Comparison of ENCODE assay signal across 36 cellular contexts in genomic region chr13:51363625-51364024, GRCh38. TPM values are rescaled to one million over a fixed set of nuclear protein-coding genes. Genes with fewer than 3 reads are reported as not detected.
"Had no signal": no experiment of that assay in that cellular context is flagged by ENCODE, and none has a peak within 500 bp of the region (broad histone marks: within the 10 kb centered on the region; RNA-seq: fewer than 3 reads in every experiment).

No MANE protein-coding gene starts in this region.

- H3K27me3 ChIP-seq: adrenal gland, SJCRH30 had no signal

- H3K4me1 ChIP-seq: adrenal gland, SJCRH30 had no signal

- H3K9me3 Mint-ChIP-seq: activated CD4-positive, alpha-beta T cell treated with anti-CD3 and anti-CD28 coated beads, Interleukin-2, amount 10 ng/mL, durations not matched to agents 7 days and 5 days; activated naive CD8-positive, alpha-beta T cell treated with anti-CD3 and anti-CD28 coated beads, Interleukin-2, amount 10 ng/mL, durations not matched to agents 7 days and 5 days; brain; IgD-negative memory B cell had no signal

- H3K27ac ChIP-seq: adrenal gland, SJCRH30, SK-N-MC, WERI-Rb-1 had no signal

- H3K4me3 Mint-ChIP-seq: activated CD4-positive, alpha-beta T cell treated with anti-CD3 and anti-CD28 coated beads, Interleukin-2, amount 10 ng/mL, durations not matched to agents 7 days and 5 days; activated CD8-positive, alpha-beta memory T cell treated with anti-CD3 and anti-CD28 coated beads, Interleukin-2, amount 10 ng/mL, durations not matched to agents 7 days and 5 days; activated naive CD8-positive, alpha-beta T cell treated with anti-CD3 and anti-CD28 coated beads, Interleukin-2, amount 10 ng/mL, durations not matched to agents 7 days and 5 days; brain; IgD-negative memory B cell had no signal

- H3K4me3 ChIP-seq: adrenal gland, SJCRH30, SK-N-MC had no signal

- DNase-seq: activated CD4-positive, alpha-beta T cell treated with anti-CD3 and anti-CD28 coated beads for 1 hour; activated CD4-positive, alpha-beta T cell treated with anti-CD3 and anti-CD28 coated beads, Interleukin-2, amount 10 ng/mL, durations not matched to agents 7 days and 5 days; activated CD4-positive, alpha-beta T cell treated with anti-CD3 and anti-CD28 coated beads, Interleukin-2, amount 50 U/mL, for 48 hours; activated CD4-positive, CD25-positive, alpha-beta regulatory T cell; activated CD8-positive, alpha-beta memory T cell treated with anti-CD3 and anti-CD28 coated beads for 24 hours; activated CD8-positive, alpha-beta memory T cell treated with anti-CD3 and anti-CD28 coated beads, Interleukin-2, amount 10 ng/mL, durations not matched to agents 7 days and 5 days; activated CD8-positive, alpha-beta memory T cell treated with anti-CD3 and anti-CD28 coated beads, Interleukin-2, amount 50 U/mL, for 48 hours; activated gamma-delta T cell; activated naive CD4-positive, alpha-beta T cell treated with Interleukin-2 at 50 U/mL for 16 hours; activated naive CD8-positive, alpha-beta T cell treated with anti-CD3 and anti-CD28 coated beads, Interleukin-2, amount 10 ng/mL, durations not matched to agents 7 days and 5 days; activated T-cell treated with anti-CD3 and anti-CD28 coated beads, Interleukin-2, amount 50 U/mL, for 48 hours; adrenal gland; caudate nucleus; cerebellar nuclear complex; Karpas-422; NCI-H1105; NCI-H1436; NCI-H1694; NCI-H1930; NCI-H2081 treated with DMSO at 0.1 percent for 48 hours; NCI-H345; NCI-H524 treated with DMSO at 0.1 percent for 48 hours; SHP77; SJCRH30; T1000; WERI-Rb-1 had no signal

- H3K27me3 Mint-ChIP-seq: activated CD4-positive, alpha-beta T cell treated with anti-CD3 and anti-CD28 coated beads, Interleukin-2, amount 10 ng/mL, durations not matched to agents 7 days and 5 days; activated CD8-positive, alpha-beta memory T cell treated with anti-CD3 and anti-CD28 coated beads, Interleukin-2, amount 10 ng/mL, durations not matched to agents 7 days and 5 days; activated naive CD8-positive, alpha-beta T cell treated with anti-CD3 and anti-CD28 coated beads, Interleukin-2, amount 10 ng/mL, durations not matched to agents 7 days and 5 days; brain; IgD-negative memory B cell had no signal

- ATAC-seq: activated CD8-positive, alpha-beta memory T cell treated with anti-CD3 and anti-CD28 coated beads, Interleukin-2, amount 10 ng/mL, durations not matched to agents 7 days and 5 days; Panc1 had no signal

- H3K27ac Mint-ChIP-seq: activated CD4-positive, alpha-beta T cell treated with anti-CD3 and anti-CD28 coated beads, Interleukin-2, amount 10 ng/mL, durations not matched to agents 7 days and 5 days; activated CD8-positive, alpha-beta memory T cell treated with anti-CD3 and anti-CD28 coated beads, Interleukin-2, amount 10 ng/mL, durations not matched to agents 7 days and 5 days; activated naive CD8-positive, alpha-beta T cell treated with anti-CD3 and anti-CD28 coated beads, Interleukin-2, amount 10 ng/mL, durations not matched to agents 7 days and 5 days; brain had no signal

- H3K9me3 ChIP-seq: adrenal gland, SJCRH30 had no signal

RNA-seq across cellular contexts. Expression of gene SERPINE3, which starts 24.1 kb away (rescaled TPM):
- total RNA-seq: activated CD4-positive, alpha-beta T cell treated with anti-CD3 and anti-CD28 coated beads, Interleukin-2, amount 10 ng/mL, durations not matched to agents 7 days and 5 days; activated CD8-positive, alpha-beta memory T cell treated with anti-CD3 and anti-CD28 coated beads, Interleukin-2, amount 10 ng/mL, durations not matched to agents 7 days and 5 days; activated naive CD8-positive, alpha-beta T cell treated with anti-CD3 and anti-CD28 coated beads, Interleukin-2, amount 10 ng/mL, durations not matched to agents 7 days and 5 days; adrenal gland; bronchial epithelial cell; MCF 10A; NCI-H460; RPMI7951; SJCRH30; T-helper 1 cell treated with Interleukin-12 subunit alpha and Interleukin-12 subunit beta and Interleukin-4 antibody, amounts not matched to agents 30 ng/mL and 1 ng/mL, for 36 hours; T-helper 2 cell treated with Interferon-gamma antibody and Interleukin-4, amounts not matched to agents 100 ng/mL and 5 ng/mL, for 36 hours had no signal
